19 cellular contexts compared by ENCODE assay signal in the genomic region with DNA sequence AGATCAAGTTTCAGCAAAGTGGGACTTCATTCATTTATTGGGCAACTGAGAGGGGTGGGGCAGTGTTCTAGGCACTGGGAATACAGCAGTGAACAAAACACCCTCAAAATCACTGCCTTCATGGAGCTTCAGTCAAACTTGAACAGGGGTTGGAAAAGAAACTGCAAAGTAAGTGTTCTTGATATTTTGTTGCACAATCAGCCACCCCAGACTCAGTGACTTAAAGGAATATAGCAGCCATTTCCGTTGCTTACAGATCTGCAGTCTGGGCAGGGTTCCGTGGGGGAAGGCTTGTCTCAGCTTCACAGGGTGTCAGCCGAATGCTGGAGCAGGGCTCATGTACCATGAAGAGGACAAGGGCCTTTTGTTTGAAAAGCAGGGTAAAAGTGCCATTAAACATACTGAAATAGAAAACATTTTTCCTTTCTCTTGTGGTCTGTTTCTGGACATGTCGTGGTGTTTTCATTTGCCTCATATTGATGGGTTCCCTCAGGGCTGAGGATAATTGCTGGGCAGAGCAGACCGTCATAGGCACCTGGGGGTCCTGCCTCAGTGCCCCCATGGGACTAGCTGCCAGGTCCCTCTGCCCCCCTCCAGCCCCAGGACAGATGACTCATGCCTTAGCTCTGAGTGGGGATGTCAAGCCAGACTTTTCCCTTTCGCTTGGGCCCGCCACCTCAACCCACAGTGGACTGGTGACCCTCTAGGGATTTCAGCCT.
DNase-seq lines count a peak whose midpoint lies in the region; TF ChIP-seq lines count a peak whose summit lies in the region.
"Had no signal": no experiment of that assay in that cellular context is flagged by ENCODE, and none has a peak within 500 bp of the region (broad histone marks: within the 10 kb centered on the region; RNA-seq: fewer than 3 reads in every experiment).

No MANE protein-coding gene starts in this region.

- dilution Hi-C loops in mammary epithelial cell (cut with HindIII; ENCODE audit: low sequenced_read_pairs) = no loop called here

- H3K36me3 Mint-ChIP-seq in H9 (ENCODE audit: insufficient read depth in 1 of 3, low read depth in 3 of 3) (no peaks in the 10 kb centered on the region), nephron progenitor cell (ENCODE audit: low read depth) (no peaks in the 10 kb centered on the region)

- H3K27me3 ChIP-seq in H9 (ENCODE audit: insufficient read depth, low read length) (no peaks in the 10 kb centered on the region), mammary epithelial cell (ENCODE audit: insufficient read depth, low read length) (no peaks in the 10 kb centered on the region)
- H3K27me3 ChIP-seq: SJSA1 had no signal

- no CpG with 5 or more reads among the region's 7 CpGs for WGBS in H9 (ENCODE audit: extremely low coverage, insufficient read length, low lambda C conversion rate)
- 23% methylated on average over 7 of the region's 7 CpGs for WGBS in mammary epithelial cell (ENCODE audit: low coverage, missing lambda C conversion rate)

- H3K23me2 ChIP-seq in H9 (ENCODE audit: insufficient read length, low read depth, low read length, poor library complexity, severe bottlenecking) = no peaks in the 10 kb centered on the region

- no peak overlapping the region for H2BK5ac ChIP-seq in H9 (ENCODE audit: insufficient read length, low read length)

- H3K4me3 Mint-ChIP-seq in H9 (no peak overlapping the region), nephron progenitor cell (no peak overlapping the region)
- H3K4me3 Mint-ChIP-seq: HFFc6 had no signal

- no peak overlapping the region for H2BK20ac ChIP-seq in H9 (ENCODE audit: low read depth, low read length, poor library complexity, severe bottlenecking)

- H2AFZ ChIP-seq in H9 (ENCODE audit: low read length) (no peak overlapping the region), mammary epithelial cell (ENCODE audit: low read depth, low read length) (peak overlapping the region; percentile 28)
- H2AFZ ChIP-seq: GM23248 had no signal

- H3K27ac Mint-ChIP-seq in H9 (no peak overlapping the region), nephron progenitor cell (peak overlapping the region; percentile 41)
- H3K27ac Mint-ChIP-seq: HFFc6 had no signal

- intact Hi-C loops in mammary epithelial cell (cut with micrococcal nuclease) = no loop called here

- DNase-seq in H9 (no peak), NB4 (ENCODE audit: low read depth) (peak; percentile 8), mammary epithelial cell (peak; percentile 15), nephron progenitor cell (no peak), NCI-H2227 (lab: John Stamatoyannopoulos, UW; ENCODE audit: unreplicated experiment) (no peak), NCI-H1105 (lab: John Stamatoyannopoulos, UW) (no peak)
- no peak for DNase-seq in activated CD4-positive, CD25-positive, alpha-beta regulatory T cell treated with anti-CD3 and anti-CD28 coated beads, Interleukin-2, amount 50 U/mL, for 72 hours
- DNase-seq: COR-L47; DMS153; GM23248; HFFc6; NCI-H1417 treated with DMSO at 0.1 percent for 48 hours; NCI-H1930; NCI-H2171; NCI-H446 treated with DMSO at 0.1 percent for 48 hours; NK-92 treated with Interleukin-12 subunit alpha and Interleukin-12 subunit beta, amount 100 ng/mL, for 24 hours; OCI-M1 had no signal

- H3K27me3 Mint-ChIP-seq in H9 (ENCODE audit: low read depth) = no peaks in the 10 kb centered on the region
- H3K27me3 Mint-ChIP-seq in nephron progenitor cell (ENCODE audit: low read depth, poor library complexity) = peaks cover 4% of the 10 kb centered on the region

- CTCF ChIA-PET in mammary epithelial cell (lab: Charles Lee; ENCODE audit: low non-redundant PET) = no interaction called here

- no peak overlapping the region for H2BK12ac ChIP-seq in H9 (ENCODE audit: insufficient read length, low read depth, low read length)

- H3K14ac ChIP-seq in H9 (ENCODE audit: insufficient read depth, low read length) = no peak overlapping the region; the same call in 1 of the 2 replicates

- H2BK15ac ChIP-seq in H9 (ENCODE audit: low read depth, low read length) = no peak overlapping the region

- no peak for TF ChIP-seq CTCF in H9 (conservative IDR thresholded peaks at IDR 0.05)
- no peak for TF ChIP-seq CTCF in NB4 (IDR thresholded peaks at IDR 0.05; ENCODE audit: low read depth, low read length)
- no peak for TF ChIP-seq CTCF in mammary epithelial cell (conservative IDR thresholded peaks at IDR 0.05 in 1 of 2, IDR thresholded peaks at IDR 0.05 in 1 of 2; ENCODE audit: extremely low read depth in 1 of 2, insufficient read depth in 1 of 2, low read depth in 1 of 2, low read length in 2 of 2)
- no peak for TF ChIP-seq CTCF in nephron progenitor cell (IDR thresholded peaks at IDR 0.05)

- in situ Hi-C loops in mammary epithelial cell (cut with MboI; ENCODE audit: low sequenced_read_pairs in 2 of 2) = no loop called here

- H3K4me2 ChIP-seq in H9 (ENCODE audit: insufficient read depth, insufficient read length, low read length) = no peak overlapping the region
- peak overlapping the region; percentile 18 for H3K4me2 ChIP-seq in mammary epithelial cell (ENCODE audit: insufficient read depth, low read depth, low read length)

- H4K20me1 ChIP-seq in H9 (ENCODE audit: control insufficient read depth, insufficient read depth, insufficient read length) (no peaks in the 10 kb centered on the region), mammary epithelial cell (ENCODE audit: insufficient read depth, low read length) (no peaks in the 10 kb centered on the region)

- BruUV-seq in mammary epithelial cell (replicated peaks; lab: Mats Ljungman, UMichigan) = no TSS peak

- H3K4me1 ChIP-seq in H9 (ENCODE audit: insufficient read depth, low read length) = no peaks in the 10 kb centered on the region; the same call in 1 of the 2 replicates
- H3K4me1 ChIP-seq in mammary epithelial cell (ENCODE audit: insufficient read depth, low read length) = peaks cover 6% of the 10 kb centered on the region
- H3K4me1 ChIP-seq: SJSA1 had no signal

- H3T11ph ChIP-seq in H9 (ENCODE audit: low read length) = no peak overlapping the region

- no peak overlapping the region for H3K56ac ChIP-seq in H9 (ENCODE audit: insufficient read length, low read depth, low read length)

- no peaks in the 10 kb centered on the region for H3K36me3 ChIP-seq in mammary epithelial cell (ENCODE audit: insufficient read depth, low read length)
- H3K36me3 ChIP-seq: SJSA1 had no signal

- no peak overlapping the region for H3K23ac ChIP-seq in H9 (ENCODE audit: insufficient read length, low read depth, low read length)

- H4K91ac ChIP-seq in H9 (ENCODE audit: insufficient read length, low read depth, low read length) = no peak overlapping the region

- H3K4me1 Mint-ChIP-seq in H9 (peaks cover 26% of the 10 kb centered on the region in 2 experiments), nephron progenitor cell (peaks cover 26% of the 10 kb centered on the region)

- H3K9me3 Mint-ChIP-seq in H9 = no peaks in the 10 kb centered on the region
- no peaks in the 10 kb centered on the region for H3K9me3 Mint-ChIP-seq in nephron progenitor cell
- H3K9me3 Mint-ChIP-seq: HFFc6 had no signal

- no peak overlapping the region for H3K4ac ChIP-seq in H9 (ENCODE audit: low read depth, low read length)

- H2BK120ac ChIP-seq in H9 (ENCODE audit: low read depth, low read length, poor library complexity, severe bottlenecking) = no peak overlapping the region

- H3K79me1 ChIP-seq in H9 (ENCODE audit: insufficient read depth, low read depth, low read length, poor library complexity, severe bottlenecking) = no peaks in the 10 kb centered on the region

- H3K9me3 ChIP-seq in H9 (ENCODE audit: control insufficient read depth, low read depth, low read length) (no peaks in the 10 kb centered on the region), mammary epithelial cell (replicated peaks; ENCODE audit: insufficient read depth, low read length) (no peaks in the 10 kb centered on the region)
- H3K9me3 ChIP-seq: SJSA1 had no signal

- H3K9ac ChIP-seq in H9 (ENCODE audit: extremely low read depth, insufficient read length, low read length) = no peak overlapping the region
- no peak overlapping the region for H3K9ac ChIP-seq in mammary epithelial cell (ENCODE audit: insufficient read depth, low read length)
- H3K9ac ChIP-seq: GM23248 had no signal

- no peak overlapping the region for H3K27ac ChIP-seq in H9 (ENCODE audit: insufficient read length, low read depth, low read length)
- peak overlapping the region; percentile 3 for H3K27ac ChIP-seq in mammary epithelial cell (ENCODE audit: insufficient read depth, low read depth, low read length)
- H3K27ac ChIP-seq: C4-2B, GM23248, SJSA1 had no signal

- no peaks in the 10 kb centered on the region for H3K79me2 ChIP-seq in H9 (ENCODE audit: insufficient read depth, low read length)
- peaks cover 5% of the 10 kb centered on the region for H3K79me2 ChIP-seq in mammary epithelial cell (ENCODE audit: insufficient read depth, low read length)

- no peak overlapping the region for H3K4me3 ChIP-seq in NB4 (ENCODE audit: low read depth, low read length)
- H3K4me3 ChIP-seq in mammary epithelial cell (replicated peaks in 1 of 3; ENCODE audit: insufficient read depth in 1 of 3, low read depth in 2 of 3, low read length in 3 of 3) = no peak overlapping the region
- H3K4me3 ChIP-seq: GM23248, SJSA1 had no signal

- H4K8ac ChIP-seq in H9 (replicated peaks; ENCODE audit: insufficient read length, low read depth, low read length) = no peak overlapping the region

- H3K18ac ChIP-seq in H9 (ENCODE audit: insufficient read length, low read depth, low read length) = no peak overlapping the region

- peak overlapping the region; percentile 70 for H2AK5ac ChIP-seq in H9 (ENCODE audit: insufficient read length, low read length)

- no peak overlapping the region for H4K5ac ChIP-seq in H9 (ENCODE audit: insufficient read length, low read depth, low read length)

- TF ChIP-seq POLR2A in NB4 (IDR thresholded peaks at IDR 0.05; ENCODE audit: extremely low read depth, insufficient read length) = no peak

Comparison
In these comparisons a context has a peak if more than half of its experiments do, and no peak if none do; other contexts are left out.
1. DNase-seq: peak in NB4 (single experiment) and mammary epithelial cell (single experiment); none in H9 (single experiment), nephron progenitor cell (single experiment), activated CD4-positive, CD25-positive, alpha-beta regulatory T cell treated with anti-CD3 and anti-CD28 coated beads, Interleukin-2, amount 50 U/mL, for 72 hours (single experiment), NCI-H2227 (single experiment) and NCI-H1105 (single experiment).